8 cellular contexts compared by ENCODE assay signal in genomic region chr2:55111570-55112228, GRCh38.
DNase-seq lines count a peak whose midpoint lies in the region; ATAC-seq and TF ChIP-seq lines count a peak whose summit lies in the region.

No MANE protein-coding gene starts in this region.

- peak overlapping the region; percentile 95 to 96 for H3K4ac ChIP-seq in mesenchymal stem cell (ENCODE audit: low read depth in 1 of 2, low read length in 2 of 2)

- H3K4me1 ChIP-seq in duodenal mucosa (ENCODE audit: control insufficient read depth in 1 of 2, insufficient read depth in 2 of 2, low read length in 2 of 2), result peaks cover 6 to 21% of the 10 kb centered on the region in 2 donors
- H3K4me1 ChIP-seq in mesenchymal stem cell (ENCODE audit: control insufficient read depth, insufficient read depth, low read depth, low read length), result peaks cover 33% of the 10 kb centered on the region
- peaks cover 23% of the 10 kb centered on the region for H3K4me1 ChIP-seq in upper lobe of right lung

- peak overlapping the region; percentile 100 for H2BK120ac ChIP-seq in mesenchymal stem cell (ENCODE audit: low read depth, low read length)

- H3K27me3 ChIP-seq in duodenal mucosa (ENCODE audit: control insufficient read depth in 1 of 2, insufficient read depth in 2 of 2, low read length in 2 of 2) (no peaks in the 10 kb centered on the region), mesenchymal stem cell (ENCODE audit: control insufficient read depth in 1 of 2, insufficient read depth in 1 of 2, low read length in 2 of 2) (no peaks in the 10 kb centered on the region), upper lobe of right lung (no peaks in the 10 kb centered on the region)

- H3K9me3 ChIP-seq in duodenal mucosa (ENCODE audit: control insufficient read depth in 1 of 2, low read length in 2 of 2) (no peaks in the 10 kb centered on the region), mesenchymal stem cell (ENCODE audit: control insufficient read depth, low read length) (no peaks in the 10 kb centered on the region), upper lobe of right lung (no peaks in the 10 kb centered on the region)

- H3K79me1 ChIP-seq in mesenchymal stem cell (replicated peaks; ENCODE audit: low read length, poor library complexity, severe bottlenecking), result peaks cover 12% of the 10 kb centered on the region

- no peak overlapping the region for H3K23ac ChIP-seq in mesenchymal stem cell (ENCODE audit: low read length in 2 of 2)

- H3K14ac ChIP-seq in mesenchymal stem cell (ENCODE audit: low read length in 2 of 2), result no peak overlapping the region

- H3K9ac ChIP-seq in duodenal mucosa (ENCODE audit: low read depth in 1 of 2, low read length in 2 of 2) (no peak overlapping the region), mesenchymal stem cell (ENCODE audit: low read length) (peak overlapping the region; percentile 84)

- H2AK5ac ChIP-seq in mesenchymal stem cell (ENCODE audit: low read length, severe bottlenecking), result peak overlapping the region; percentile 96

- peak overlapping the region; percentile 90 for H2BK15ac ChIP-seq in mesenchymal stem cell (ENCODE audit: low read depth, poor library complexity, severe bottlenecking)

- peak overlapping the region; percentile 31 for H3K4me2 ChIP-seq in mesenchymal stem cell (ENCODE audit: low read length, poor library complexity, severe bottlenecking)

- DNase-seq in 8988T (peak; percentile 22), HCEC 1CT (peak; percentile 97), NOMO-1 treated with dmso at 0.1 percent for 144 hours (lab: John Stamatoyannopoulos, UW; ENCODE audit: unreplicated experiment) (peak; percentile 90), mesenchymal stem cell (peak; percentile 98), upper lobe of right lung (peak; percentile 84), epidermal melanocyte (ENCODE audit: insufficient read length, low spot score) (no peak)

- no peak overlapping the region for H2AFZ ChIP-seq in mesenchymal stem cell (ENCODE audit: low read depth, low read length)

- peak; percentile 86 for ATAC-seq in upper lobe of right lung
- ATAC-seq in GM19463 (IDR thresholded peaks at IDR 0.05; ENCODE audit: unreplicated experiment), result no peak

- intact Hi-C loops in upper lobe of right lung (cut with DNase I), result no loop called here

- peak overlapping the region; percentile 100 for H4K91ac ChIP-seq in mesenchymal stem cell (ENCODE audit: low read length)

- 4% methylated on average over 9 of the region's 11 CpGs for WGBS in mesenchymal stem cell

- peak overlapping the region; percentile 63 for H3K27ac ChIP-seq in duodenal mucosa (ENCODE audit: low read depth, low read length)
- peak overlapping the region; percentile 93 for H3K27ac ChIP-seq in mesenchymal stem cell (ENCODE audit: low read length, poor library complexity, severe bottlenecking)
- H3K27ac ChIP-seq in upper lobe of right lung, result peak overlapping the region; percentile 85

- peak overlapping the region; percentile 99 for H4K8ac ChIP-seq in mesenchymal stem cell (ENCODE audit: low read length)

- TF ChIP-seq CTCF in upper lobe of right lung (IDR thresholded peaks at IDR 0.05), result no peak

- H3K36me3 ChIP-seq in duodenal mucosa (ENCODE audit: control insufficient read depth in 1 of 2, insufficient read depth in 2 of 2, low read length in 2 of 2), result no peaks in the 10 kb centered on the region
- no peaks in the 10 kb centered on the region for H3K36me3 ChIP-seq in mesenchymal stem cell (ENCODE audit: control insufficient read depth in 1 of 2, insufficient read depth in 2 of 2, low read depth in 1 of 2, low read length in 2 of 2)
- H3K36me3 ChIP-seq in upper lobe of right lung, result no peaks in the 10 kb centered on the region

- H2BK12ac ChIP-seq in mesenchymal stem cell (ENCODE audit: low read length in 2 of 2), result peak overlapping the region; percentile 90 to 100

- H3K18ac ChIP-seq in mesenchymal stem cell (ENCODE audit: low read depth in 1 of 2, low read length in 2 of 2), result peak overlapping the region; percentile 92 to 100

- peak overlapping the region; percentile 97 for H2BK5ac ChIP-seq in mesenchymal stem cell (ENCODE audit: low read depth, low read length, poor library complexity, severe bottlenecking)

- no peak overlapping the region for H3K4me3 ChIP-seq in duodenal mucosa (ENCODE audit: low read depth in 1 of 2, low read length in 2 of 2)
- H3K4me3 ChIP-seq in mesenchymal stem cell (ENCODE audit: insufficient read depth in 1 of 2, low read depth in 1 of 2, low read length in 2 of 2), result peak overlapping the region in 1 of 2 experiments; percentile 65
- no peak overlapping the region for H3K4me3 ChIP-seq in upper lobe of right lung
